In the genomic region with DNA sequence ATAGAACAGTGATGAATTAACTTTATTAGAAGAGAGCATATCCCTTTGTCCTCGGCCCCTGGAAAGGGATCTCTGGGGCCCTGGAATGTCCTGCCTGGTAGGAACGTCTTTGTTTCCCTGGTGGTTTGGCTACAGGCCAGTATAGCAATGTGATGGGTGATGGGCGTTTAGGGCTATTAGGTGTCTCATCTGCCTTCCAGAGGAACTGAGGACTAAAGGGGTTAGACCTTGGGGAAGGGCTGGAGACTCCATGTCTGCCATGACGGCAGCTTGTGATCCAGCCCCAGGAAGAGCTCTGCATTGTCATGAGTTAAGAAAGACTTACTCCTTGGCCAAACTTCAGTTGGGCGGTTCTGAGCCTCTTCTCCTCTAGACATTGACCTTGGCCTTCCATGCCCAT, we compare ENCODE assay signal across 1 cellular context.
TF ChIP-seq lines count a peak whose summit lies in the region.

No MANE protein-coding gene starts in this region.

TF ChIP-seq in IMR-90, 13 proteins besides CTCF, POLR2A, EP300 and RAD21:
- no peak for TF ChIP-seq MAFK (IDR thresholded peaks at IDR 0.05; ENCODE audit: low read depth, low read length)
- TF ChIP-seq SMC3 (IDR thresholded peaks at IDR 0.05; ENCODE audit: low read depth, low read length), result no peak
- no peak for TF ChIP-seq RFX5 (IDR thresholded peaks at IDR 0.05; ENCODE audit: low read depth, low read length)
- no peak for TF ChIP-seq BHLHE40 (IDR thresholded peaks at IDR 0.05; ENCODE audit: low read depth, low read length)
- no peak for TF ChIP-seq CEBPB (IDR thresholded peaks at IDR 0.05; ENCODE audit: low read depth, low read length)
- TF ChIP-seq FOS (IDR thresholded peaks at IDR 0.05; ENCODE audit: low read depth, low read length), result no peak
- TF ChIP-seq, protein P1, sequence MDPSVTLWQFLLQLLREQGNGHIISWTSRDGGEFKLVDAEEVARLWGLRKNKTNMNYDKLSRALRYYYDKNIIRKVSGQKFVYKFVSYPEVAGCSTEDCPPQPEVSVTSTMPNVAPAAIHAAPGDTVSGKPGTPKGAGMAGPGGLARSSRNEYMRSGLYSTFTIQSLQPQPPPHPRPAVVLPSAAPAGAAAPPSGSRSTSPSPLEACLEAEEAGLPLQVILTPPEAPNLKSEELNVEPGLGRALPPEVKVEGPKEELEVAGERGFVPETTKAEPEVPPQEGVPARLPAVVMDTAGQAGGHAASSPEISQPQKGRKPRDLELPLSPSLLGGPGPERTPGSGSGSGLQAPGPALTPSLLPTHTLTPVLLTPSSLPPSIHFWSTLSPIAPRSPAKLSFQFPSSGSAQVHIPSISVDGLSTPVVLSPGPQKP (IDR thresholded peaks at IDR 0.05; ENCODE audit: borderline replicate concordance, low read depth, low read length), result no peak
- TF ChIP-seq RCOR1 (IDR thresholded peaks at IDR 0.05; ENCODE audit: insufficient replicate concordance, low read length), result no peak
